18 cellular contexts compared by ENCODE assay signal in the genomic region with DNA sequence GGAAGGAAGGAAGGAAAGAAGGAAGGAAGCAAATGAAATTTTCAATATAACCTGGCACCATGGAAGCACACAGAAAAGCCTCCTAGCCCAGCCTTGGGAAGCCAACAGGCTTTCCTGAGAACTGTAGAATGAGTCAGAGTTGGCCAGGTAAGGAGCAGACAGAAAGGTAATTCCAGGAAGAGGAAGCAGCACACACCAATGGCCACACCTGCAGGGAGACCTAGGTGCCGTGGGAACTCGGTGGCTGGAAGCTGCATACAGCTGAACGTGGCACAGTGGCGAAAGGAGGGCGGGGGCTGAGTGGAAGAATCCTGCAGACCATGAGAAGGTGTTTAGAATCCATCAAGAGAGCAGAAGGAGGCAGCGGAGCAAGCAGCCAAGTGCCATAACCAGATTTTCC.
DNase-seq lines count a peak whose midpoint lies in the region; ATAC-seq and TF ChIP-seq lines count a peak whose summit lies in the region.
"Had no signal": no experiment of that assay in that cellular context is flagged by ENCODE, and none has a peak within 500 bp of the region (broad histone marks: within the 10 kb centered on the region; RNA-seq: fewer than 3 reads in every experiment).

No MANE protein-coding gene starts in this region.

- H3K27ac ChIP-seq in vagina, result peak overlapping the region; percentile 35

- H3K36me3 Mint-ChIP-seq in dendritic cell treated with granulocyte-macrophage colony-stimulating factor and Interleukin-4, amounts not matched to agents 40 ng/mL and 50 ng/mL, for 4 days (ENCODE audit: low read depth), result peaks cover 8% of the 10 kb centered on the region
- no peaks in the 10 kb centered on the region for H3K36me3 Mint-ChIP-seq in activated CD8-positive, alpha-beta T cell treated with anti-CD3 and anti-CD28 coated beads for 36 hours (ENCODE audit: low read depth)
- H3K36me3 Mint-ChIP-seq: CD4-positive, CD25-positive, alpha-beta regulatory T cell had no signal

- H3K36me3 ChIP-seq in vagina, result no peaks in the 10 kb centered on the region

- POLR2A ChIA-PET in activated CD8-positive, alpha-beta T cell treated with anti-CD3 and anti-CD28 coated beads for 36 hours (lab: Charles Lee), result interaction anchor here (1.4 kb wide), 1 partner anchor 264 kb away, joined by 3 read pairs; no protein-coding TSS in a partner anchor

- H3K4me3 Mint-ChIP-seq in dendritic cell treated with granulocyte-macrophage colony-stimulating factor and Interleukin-4, amounts not matched to agents 40 ng/mL and 50 ng/mL, for 4 days, result no peak overlapping the region
- H3K4me3 Mint-ChIP-seq in activated CD8-positive, alpha-beta T cell treated with anti-CD3 and anti-CD28 coated beads for 36 hours, result no peak overlapping the region
- H3K4me3 Mint-ChIP-seq: CD4-positive, CD25-positive, alpha-beta regulatory T cell had no signal

- peaks cover 87% of the 10 kb centered on the region for H3K4me1 Mint-ChIP-seq in dendritic cell treated with granulocyte-macrophage colony-stimulating factor and Interleukin-4, amounts not matched to agents 40 ng/mL and 50 ng/mL, for 4 days (ENCODE audit: low read depth)
- peaks cover 10% of the 10 kb centered on the region for H3K4me1 Mint-ChIP-seq in activated CD8-positive, alpha-beta T cell treated with anti-CD3 and anti-CD28 coated beads for 36 hours (ENCODE audit: low read depth)
- H3K4me1 Mint-ChIP-seq: CD4-positive, CD25-positive, alpha-beta regulatory T cell had no signal

- H3K27me3 ChIP-seq in vagina, result no peaks in the 10 kb centered on the region

- H3K9me3 Mint-ChIP-seq in dendritic cell treated with granulocyte-macrophage colony-stimulating factor and Interleukin-4, amounts not matched to agents 40 ng/mL and 50 ng/mL, for 4 days, result no peaks in the 10 kb centered on the region
- H3K9me3 Mint-ChIP-seq in activated CD8-positive, alpha-beta T cell treated with anti-CD3 and anti-CD28 coated beads for 36 hours, result no peaks in the 10 kb centered on the region

- DNase-seq in LoVo (ENCODE audit: low spot score), result peak; percentile 36
- peak; percentile 48 to 62 for DNase-seq in left colon
- no peak for DNase-seq in vagina (ENCODE audit: extremely low spot score in 2 of 2)
- no peak for DNase-seq in activated CD8-positive, alpha-beta T cell treated with anti-CD3 and anti-CD28 coated beads for 36 hours
- DNase-seq in NCI-H345 treated with DMSO at 0.1 percent for 48 hours (lab: John Stamatoyannopoulos, UW; ENCODE audit: unreplicated experiment), result no peak
- DNase-seq in EL, result no peak
- DNase-seq: CD4-positive, CD25-positive, alpha-beta regulatory T cell; DMS79; GOT3; NCI-H1417 treated with DMSO at 0.1 percent for 48 hours; NCI-H1930; NCI-H2171; NCI-H446 treated with DMSO at 0.1 percent for 48 hours; NK-92 treated with Interleukin-12 subunit alpha and Interleukin-12 subunit beta, amount 100 ng/mL, for 24 hours; RPMI8226 had no signal

- no peaks in the 10 kb centered on the region for H3K27me3 Mint-ChIP-seq in dendritic cell treated with granulocyte-macrophage colony-stimulating factor and Interleukin-4, amounts not matched to agents 40 ng/mL and 50 ng/mL, for 4 days
- H3K27me3 Mint-ChIP-seq in activated CD8-positive, alpha-beta T cell treated with anti-CD3 and anti-CD28 coated beads for 36 hours, result peaks cover 4% of the 10 kb centered on the region
- H3K27me3 Mint-ChIP-seq: CD4-positive, CD25-positive, alpha-beta regulatory T cell had no signal

- ATAC-seq in left colon, result peak; percentile 90
- no peak for ATAC-seq in activated CD8-positive, alpha-beta T cell treated with anti-CD3 and anti-CD28 coated beads for 36 hours
- ATAC-seq: GM12878, K562 had no signal

- no peak for TF ChIP-seq POLR2A in vagina (IDR thresholded peaks at IDR 0.05)

- H3K27ac Mint-ChIP-seq in dendritic cell treated with granulocyte-macrophage colony-stimulating factor and Interleukin-4, amounts not matched to agents 40 ng/mL and 50 ng/mL, for 4 days, result peak overlapping the region; percentile 73
- H3K27ac Mint-ChIP-seq in activated CD8-positive, alpha-beta T cell treated with anti-CD3 and anti-CD28 coated beads for 36 hours, result no peak overlapping the region

- intact Hi-C loops in dendritic cell treated with granulocyte-macrophage colony-stimulating factor and Interleukin-4, amounts not matched to agents 40 ng/mL and 50 ng/mL, for 4 days (cut with micrococcal nuclease), result no loop called here
- intact Hi-C loops in left colon (cut with DNase I, micrococcal nuclease) (no loop called here), vagina (cut with DNase I) (no loop called here)
- intact Hi-C loops in activated CD8-positive, alpha-beta T cell treated with anti-CD3 and anti-CD28 coated beads for 36 hours (cut with micrococcal nuclease), result no loop called here

- H3K9me3 ChIP-seq in vagina, result no peaks in the 10 kb centered on the region

- H3K4me1 ChIP-seq in vagina, result peaks cover 51% of the 10 kb centered on the region

- no peak overlapping the region for H3K4me3 ChIP-seq in vagina
- H3K4me3 ChIP-seq: GM12878, K562 had no signal

- CTCF ChIA-PET in activated CD8-positive, alpha-beta T cell treated with anti-CD3 and anti-CD28 coated beads for 36 hours (lab: Charles Lee), result no interaction called here

- TF ChIP-seq CTCF in vagina (IDR thresholded peaks at IDR 0.05), result no peak
- no peak for TF ChIP-seq CTCF in activated CD8-positive, alpha-beta T cell treated with anti-CD3 and anti-CD28 coated beads for 36 hours (IDR thresholded peaks at IDR 0.05)

Comparison
In these comparisons a context has a peak if more than half of its experiments do, and no peak if none do; other contexts are left out.
1. DNase-seq: peak in LoVo (single experiment) and left colon (2 of 2); none in vagina (0 of 2), activated CD8-positive, alpha-beta T cell treated with anti-CD3 and anti-CD28 coated beads for 36 hours (single experiment), NCI-H345 treated with DMSO at 0.1 percent for 48 hours (single experiment) and EL (single experiment).